ENCODE assay signal across 24 cellular contexts in the genomic region with DNA sequence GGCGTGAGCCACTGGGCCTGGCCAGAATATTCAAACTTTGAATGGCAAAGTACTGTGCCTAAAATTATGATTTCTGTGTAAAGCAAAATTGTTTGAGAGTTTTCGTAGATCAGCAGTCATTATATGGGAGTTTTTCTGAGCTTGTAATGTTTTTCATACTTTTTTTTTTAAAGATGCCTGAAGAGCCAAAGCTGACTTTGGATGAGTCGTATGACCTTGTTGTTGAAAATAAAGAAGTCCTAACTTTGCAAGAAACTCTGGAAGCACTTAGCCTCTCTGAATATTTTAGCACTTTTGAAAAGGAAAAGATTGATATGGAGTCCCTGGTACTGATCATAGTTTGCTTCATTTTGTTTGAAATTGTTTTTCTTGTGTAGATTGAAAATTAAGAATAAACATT. TPM values are rescaled to one million over a fixed set of nuclear protein-coding genes. Genes with fewer than 3 reads are reported as not detected.
DNase-seq lines count a peak whose midpoint lies in the region; ATAC-seq and TF ChIP-seq lines count a peak whose summit lies in the region.
"Had no signal": no experiment of that assay in that cellular context is flagged by ENCODE, and none has a peak within 500 bp of the region (broad histone marks: within the 10 kb centered on the region; RNA-seq: fewer than 3 reads in every experiment).

No MANE protein-coding gene starts in this region.

- no peak overlapping the region for H3K4me2 ChIP-seq in GM23248 (ENCODE audit: unreplicated experiment)

- CTCF ChIA-PET in activated CD8-positive, alpha-beta T cell treated with anti-CD3 and anti-CD28 coated beads for 36 hours (lab: Charles Lee) = no interaction called here
- CTCF ChIA-PET in activated CD8-positive, alpha-beta T cell treated with anti-CD3 and anti-CD28 coated beads, Interleukin-2, amount 10 ng/mL, durations not matched to agents 7 days and 5 days (lab: Charles Lee) = interaction anchor here (0.9 to 1.9 kb wide), 3 partner anchors 9 to 166 kb away, joined by 3 to 6 read pairs (median 3); no protein-coding TSS in a partner anchor

- H3K27me3 ChIP-seq in GM23248 (replicated peaks; ENCODE audit: insufficient read depth) = no peaks in the 10 kb centered on the region
- no peaks in the 10 kb centered on the region for H3K27me3 ChIP-seq in adipocyte (replicated peaks; ENCODE audit: control insufficient read depth, insufficient read depth, low read length)
- H3K27me3 ChIP-seq: cardiac muscle cell, dorsolateral prefrontal cortex, heart left ventricle, MG63, vagina had no signal

- H2AFZ ChIP-seq in GM23248 = no peak overlapping the region

- peaks cover 56% of the 10 kb centered on the region for H3K79me2 ChIP-seq in GM23248 (ENCODE audit: insufficient read depth)

- no peak overlapping the region for H3K9ac ChIP-seq in GM23248
- H3K9ac ChIP-seq in adipocyte (ENCODE audit: low read length) = no peak overlapping the region

- no peak for TF ChIP-seq CTCF in activated CD8-positive, alpha-beta T cell treated with anti-CD3 and anti-CD28 coated beads for 36 hours (IDR thresholded peaks at IDR 0.05)
- TF ChIP-seq CTCF in GM10266 (IDR thresholded peaks at IDR 0.05; ENCODE audit: control insufficient read depth, insufficient read depth, low read depth, missing control alignments) = no peak

- no peaks in the 10 kb centered on the region for H3K9me3 Mint-ChIP-seq in activated CD8-positive, alpha-beta T cell treated with anti-CD3 and anti-CD28 coated beads for 36 hours
- H3K9me3 Mint-ChIP-seq in activated CD8-positive, alpha-beta T cell treated with anti-CD3 and anti-CD28 coated beads, Interleukin-2, amount 10 ng/mL, durations not matched to agents 7 days and 5 days (ENCODE audit: insufficient read depth) = no peaks in the 10 kb centered on the region
- H3K9me3 Mint-ChIP-seq in naive B cell = no peaks in the 10 kb centered on the region
- H3K9me3 Mint-ChIP-seq: CD4-positive, alpha-beta T cell; mesothelial cell of epicardium; stimulated activated effector memory CD8-positive, alpha-beta T cell treated with anti-CD3 and anti-CD28 coated beads, Interleukin-12 subunit alpha, Interleukin-12 subunit beta, amount 100 ng/mL, for 72 hours had no signal

- H3K4me1 Mint-ChIP-seq in activated CD8-positive, alpha-beta T cell treated with anti-CD3 and anti-CD28 coated beads for 36 hours (ENCODE audit: low read depth) = peaks cover 7% of the 10 kb centered on the region
- peaks cover 14% of the 10 kb centered on the region for H3K4me1 Mint-ChIP-seq in activated CD8-positive, alpha-beta T cell treated with anti-CD3 and anti-CD28 coated beads, Interleukin-2, amount 10 ng/mL, durations not matched to agents 7 days and 5 days (ENCODE audit: low read depth)
- peaks cover 11 to 24% (median 20%) of the 10 kb centered on the region in 3 donors for H3K4me1 Mint-ChIP-seq in naive B cell
- H3K4me1 Mint-ChIP-seq: mesothelial cell of epicardium had no signal

- no peak for ATAC-seq in activated CD8-positive, alpha-beta T cell treated with anti-CD3 and anti-CD28 coated beads for 36 hours
- ATAC-seq in activated CD8-positive, alpha-beta T cell treated with anti-CD3 and anti-CD28 coated beads, Interleukin-2, amount 10 ng/mL, durations not matched to agents 7 days and 5 days = no peak
- ATAC-seq in naive B cell (ENCODE audit: low read depth in 2 of 2) = no peak
- ATAC-seq in GM19023 (IDR thresholded peaks at IDR 0.05; ENCODE audit: unreplicated experiment) = no peak
- ATAC-seq in HG03175 (IDR thresholded peaks at IDR 0.05; ENCODE audit: unreplicated experiment) = no peak
- ATAC-seq: HCT116; heart left ventricle; K562; SK-N-SH treated with all-trans-retinoic acid at 6 μM for 48 hours; stimulated activated effector memory CD8-positive, alpha-beta T cell treated with anti-CD3 and anti-CD28 coated beads, Interleukin-12 subunit alpha, Interleukin-12 subunit beta, amount 100 ng/mL, for 72 hours had no signal

- no peak overlapping the region for H3K4me3 ChIP-seq in GM23248
- no peak overlapping the region for H3K4me3 ChIP-seq in adipocyte (ENCODE audit: low read length)
- H3K4me3 ChIP-seq: cardiac muscle cell, dorsolateral prefrontal cortex, heart left ventricle, K562, MG63, thoracic aorta, vagina had no signal

- intact Hi-C loops in activated CD8-positive, alpha-beta T cell treated with anti-CD3 and anti-CD28 coated beads for 36 hours (cut with micrococcal nuclease) = no loop called here

- H4K20me1 ChIP-seq in GM23248 (ENCODE audit: insufficient read depth) = 0 out of 2 replicates have a peak, but pooled peaks cover 5% of the 10 kb centered on the region

- H3K27me3 Mint-ChIP-seq in activated CD8-positive, alpha-beta T cell treated with anti-CD3 and anti-CD28 coated beads for 36 hours = no peaks in the 10 kb centered on the region
- H3K27me3 Mint-ChIP-seq in activated CD8-positive, alpha-beta T cell treated with anti-CD3 and anti-CD28 coated beads, Interleukin-2, amount 10 ng/mL, durations not matched to agents 7 days and 5 days (ENCODE audit: low read depth) = no peaks in the 10 kb centered on the region
- no peaks in the 10 kb centered on the region for H3K27me3 Mint-ChIP-seq in naive B cell
- H3K27me3 Mint-ChIP-seq: CD4-positive, alpha-beta T cell had no signal

- in situ Hi-C loops in GM23248 (cut with MboI) = no loop called here

- POLR2A ChIA-PET in activated CD8-positive, alpha-beta T cell treated with anti-CD3 and anti-CD28 coated beads for 36 hours (lab: Charles Lee) = no interaction called here
- POLR2A ChIA-PET in activated CD8-positive, alpha-beta T cell treated with anti-CD3 and anti-CD28 coated beads, Interleukin-2, amount 10 ng/mL, durations not matched to agents 7 days and 5 days (lab: Charles Lee) = no interaction called here

- peak overlapping the region; percentile 38 for H3K27ac Mint-ChIP-seq in activated CD8-positive, alpha-beta T cell treated with anti-CD3 and anti-CD28 coated beads for 36 hours
- H3K27ac Mint-ChIP-seq in activated CD8-positive, alpha-beta T cell treated with anti-CD3 and anti-CD28 coated beads, Interleukin-2, amount 10 ng/mL, durations not matched to agents 7 days and 5 days = no peak overlapping the region
- H3K27ac Mint-ChIP-seq in naive B cell = peak overlapping the region; percentile 55 to 97 (median 82)
- H3K27ac Mint-ChIP-seq: CD4-positive, alpha-beta T cell; mesothelial cell of epicardium; stimulated activated effector memory CD8-positive, alpha-beta T cell treated with anti-CD3 and anti-CD28 coated beads, Interleukin-12 subunit alpha, Interleukin-12 subunit beta, amount 100 ng/mL, for 72 hours had no signal

- 0 out of 2 replicates have a peak, but pooled peaks cover 5% of the 10 kb centered on the region for H3F3A ChIP-seq in GM23248 (ENCODE audit: insufficient read depth)

- DNase-seq in activated CD8-positive, alpha-beta T cell treated with anti-CD3 and anti-CD28 coated beads for 36 hours = no peak
- no peak for DNase-seq in activated CD8-positive, alpha-beta T cell treated with anti-CD3 and anti-CD28 coated beads, Interleukin-2, amount 10 ng/mL, durations not matched to agents 7 days and 5 days
- DNase-seq in GM23248 (peak; percentile 27), adipocyte (ENCODE audit: low read depth) (peak; percentile 53), naive B cell (no peak), GM10266 (ENCODE audit: extremely low spot score) (no peak)
- DNase-seq: amygdala; CD4-positive, alpha-beta T cell; dorsolateral prefrontal cortex; heart left ventricle; MG63; NCI-H1694; NCI-H69; stimulated activated CD4-positive, alpha-beta T cell treated with anti-CD3 and anti-CD28 coated beads, Interleukin-1b, Interleukin-23, amount 100 ng/mL, for 48 hours had no signal

- H3K27ac ChIP-seq in GM23248 = no peak overlapping the region
- H3K27ac ChIP-seq: cardiac muscle cell, dorsolateral prefrontal cortex, thoracic aorta, vagina had no signal

- H3K9me3 ChIP-seq in GM23248 (ENCODE audit: low read depth) (no peaks in the 10 kb centered on the region), adipocyte (ENCODE audit: control insufficient read depth, low read length) (no peaks in the 10 kb centered on the region)
- H3K9me3 ChIP-seq: heart left ventricle, MG63, thoracic aorta, vagina had no signal

- no peak overlapping the region for H3K4me3 Mint-ChIP-seq in activated CD8-positive, alpha-beta T cell treated with anti-CD3 and anti-CD28 coated beads for 36 hours
- H3K4me3 Mint-ChIP-seq in activated CD8-positive, alpha-beta T cell treated with anti-CD3 and anti-CD28 coated beads, Interleukin-2, amount 10 ng/mL, durations not matched to agents 7 days and 5 days = no peak overlapping the region
- H3K4me3 Mint-ChIP-seq in naive B cell = peak overlapping the region in 2 of 8 donors; percentile 47 to 66
- H3K4me3 Mint-ChIP-seq: CD4-positive, alpha-beta T cell; mesothelial cell of epicardium; stimulated activated effector memory CD8-positive, alpha-beta T cell treated with anti-CD3 and anti-CD28 coated beads, Interleukin-12 subunit alpha, Interleukin-12 subunit beta, amount 100 ng/mL, for 72 hours had no signal

- WGBS in GM23248 (ENCODE audit: low coverage in 1 of 2, low lambda C conversion rate in 2 of 2, missing lambda C conversion rate in 2 of 2), 2 experiments = 97 to 100% methylated on average over 3 of the region's 3 CpGs

- H3K9me2 ChIP-seq in GM23248 (ENCODE audit: insufficient read depth) = no peaks in the 10 kb centered on the region

- H3K36me3 ChIP-seq in GM23248 (ENCODE audit: low read depth) (peaks cover 66% of the 10 kb centered on the region), adipocyte (ENCODE audit: control insufficient read depth, insufficient read depth, low read length, severe bottlenecking) (peaks cover 97% of the 10 kb centered on the region)

- H3K4me1 ChIP-seq in GM23248 (ENCODE audit: insufficient read depth) (no peaks in the 10 kb centered on the region), adipocyte (ENCODE audit: control insufficient read depth, insufficient read depth, low read length) (no peaks in the 10 kb centered on the region)
- H3K4me1 ChIP-seq: vagina had no signal

- H3K36me3 Mint-ChIP-seq in activated CD8-positive, alpha-beta T cell treated with anti-CD3 and anti-CD28 coated beads for 36 hours (ENCODE audit: low read depth) = peaks cover 45% of the 10 kb centered on the region
- H3K36me3 Mint-ChIP-seq in activated CD8-positive, alpha-beta T cell treated with anti-CD3 and anti-CD28 coated beads, Interleukin-2, amount 10 ng/mL, durations not matched to agents 7 days and 5 days (ENCODE audit: low read depth) = peaks cover 50% of the 10 kb centered on the region
- peaks cover 15 to 22% of the 10 kb centered on the region in 2 donors for H3K36me3 Mint-ChIP-seq in naive B cell

RNA-seq across cellular contexts. Expression of a gene that starts 26.7 kb away (rescaled TPM):
- 10 to 100 TPM; 60.3 to 61.4 TPM for total RNA-seq in activated CD8-positive, alpha-beta T cell treated with anti-CD3 and anti-CD28 coated beads for 36 hours
- total RNA-seq in activated CD8-positive, alpha-beta T cell treated with anti-CD3 and anti-CD28 coated beads, Interleukin-2, amount 10 ng/mL, durations not matched to agents 7 days and 5 days = 10 to 100 TPM; 53.8 to 58.9 TPM
- total RNA-seq in GM23248 (2014; rRNA removed; shearing (Covaris generic)) = 19.3 and 23.6 TPM in 2 replicates
- polyA plus RNA-seq in GM23248 (2016; fragmentation: Nextera tagmentation; extraction: Ambion mirVana) = 44.2 and 55.0 TPM in 2 replicates
- polyA plus RNA-seq in naive B cell (ENCODE audit: low read depth in 6 of 6) = 10 to 100 TPM; 48.6 to 63.8 (median 59.5) TPM

RNA-seq across cellular contexts. Expression of a gene that starts 46.6 kb away (rescaled TPM):
- total RNA-seq in activated CD8-positive, alpha-beta T cell treated with anti-CD3 and anti-CD28 coated beads for 36 hours = 10 to 100 TPM; 86.2 to 90.5 TPM
- total RNA-seq in activated CD8-positive, alpha-beta T cell treated with anti-CD3 and anti-CD28 coated beads, Interleukin-2, amount 10 ng/mL, durations not matched to agents 7 days and 5 days = 10 to 100 TPM; 95.2 to 95.9 TPM
- total RNA-seq in GM23248 (2014; rRNA removed; shearing (Covaris generic)) = 52.2 and 53.7 TPM in 2 replicates
- 45.6 and 47.9 TPM in 2 replicates for polyA plus RNA-seq in GM23248 (2016; fragmentation: Nextera tagmentation; extraction: Ambion mirVana)
- polyA plus RNA-seq in naive B cell (ENCODE audit: low read depth in 6 of 6) = 10 to 100 TPM; 40.5 to 77.0 (median 48.5) TPM

Comparison
In these comparisons a context has a peak if more than half of its experiments do, and no peak if none do; other contexts are left out.
1. DNase-seq: peak in GM23248 (single experiment) and adipocyte (single experiment); none in activated CD8-positive, alpha-beta T cell treated with anti-CD3 and anti-CD28 coated beads for 36 hours (single experiment), activated CD8-positive, alpha-beta T cell treated with anti-CD3 and anti-CD28 coated beads, Interleukin-2, amount 10 ng/mL, durations not matched to agents 7 days and 5 days (single experiment), naive B cell (single experiment) and GM10266 (single experiment).